In the genomic region with DNA sequence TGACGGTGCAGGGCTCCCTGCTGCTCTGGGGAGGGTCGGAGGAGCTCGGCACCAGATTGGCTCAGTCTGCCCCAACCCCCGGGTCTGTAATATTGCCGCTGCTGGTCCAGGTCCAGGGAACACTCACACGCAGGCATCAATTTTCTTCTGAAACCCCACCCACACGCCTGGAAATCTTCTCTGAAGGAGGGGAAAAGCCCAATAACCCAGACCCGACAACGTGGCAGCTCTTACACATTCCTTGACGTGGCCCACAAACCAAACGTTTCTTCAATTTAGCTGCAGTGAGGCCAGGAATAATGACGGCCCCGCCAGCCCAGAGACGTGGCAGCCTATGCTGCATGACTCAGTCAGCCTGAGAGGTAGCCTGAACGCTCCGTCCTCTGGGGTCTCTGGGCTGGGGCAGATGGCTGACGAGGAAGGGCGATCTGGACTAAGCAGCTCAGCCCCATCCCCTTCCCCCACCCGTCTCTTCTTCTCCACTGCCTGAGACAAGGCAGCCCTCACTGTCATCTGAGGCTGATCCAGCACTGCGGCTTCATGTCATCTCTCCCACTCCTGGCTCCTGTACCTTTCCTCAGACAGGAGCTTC, we compare ENCODE assay signal across 1 cellular context.
TF ChIP-seq lines count a peak whose summit lies in the region.

No MANE protein-coding gene starts in this region.

TF ChIP-seq in endothelial cell of umbilical vein, 7 proteins besides CTCF, POLR2A, EP300 and RAD21 (continued from another document):
- TF ChIP-seq EZH2 (IDR thresholded peaks at IDR 0.05; ENCODE audit: borderline replicate concordance, low read depth, low read length, severe bottlenecking) (no peak), POLR2AphosphoS5 (IDR thresholded peaks at IDR 0.05; ENCODE audit: insufficient read depth, low read depth, low read length) (no peak), MYC (IDR thresholded peaks at IDR 0.05; ENCODE audit: low read depth, low read length) (no peak), JUN (IDR thresholded peaks at IDR 0.05; ENCODE audit: borderline replicate concordance, insufficient read depth, insufficient read length, low read depth) (no peak), FOS (IDR thresholded peaks at IDR 0.05; ENCODE audit: borderline replicate concordance, insufficient read depth, low read length) (no peak)
- TF ChIP-seq, protein P1, sequence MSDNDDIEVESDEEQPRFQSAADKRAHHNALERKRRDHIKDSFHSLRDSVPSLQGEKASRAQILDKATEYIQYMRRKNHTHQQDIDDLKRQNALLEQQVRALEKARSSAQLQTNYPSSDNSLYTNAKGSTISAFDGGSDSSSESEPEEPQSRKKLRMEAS (IDR thresholded peaks at IDR 0.05; ENCODE audit: insufficient read depth, insufficient read length) = no peak
